Comparison of ENCODE assay signal across 9 cellular contexts in genomic region chr6:41428402-41428994, GRCh38.
DNase-seq lines count a peak whose midpoint lies in the region; FAIRE-seq and TF ChIP-seq lines count a peak whose summit lies in the region.
"Had no signal": no experiment of that assay in that cellular context is flagged by ENCODE, and none has a peak within 500 bp of the region (broad histone marks: within the 10 kb centered on the region; RNA-seq: fewer than 3 reads in every experiment).

No MANE protein-coding gene starts in this region.

- no peak overlapping the region for H3K27ac ChIP-seq in kidney (ENCODE audit: low read depth in 2 of 2, low read length in 2 of 2)
- H3K27ac ChIP-seq in stomach smooth muscle (ENCODE audit: low read length): no peak overlapping the region

- no peaks in the 10 kb centered on the region for H3K36me3 ChIP-seq in kidney (ENCODE audit: control insufficient read depth in 1 of 2, insufficient read depth in 2 of 2, low read length in 2 of 2)
- H3K36me3 ChIP-seq in stomach smooth muscle (ENCODE audit: control insufficient read depth in 2 of 2, insufficient read depth in 2 of 2, low read length in 2 of 2): no peaks in the 10 kb centered on the region
- H3K36me3 ChIP-seq: BE2C had no signal

- H3K9me3 ChIP-seq in kidney (ENCODE audit: control insufficient read depth in 1 of 2, low read length in 2 of 2): no peaks in the 10 kb centered on the region
- no peaks in the 10 kb centered on the region for H3K9me3 ChIP-seq in stomach smooth muscle (ENCODE audit: control insufficient read depth in 2 of 2, low read length in 2 of 2)
- H3K9me3 ChIP-seq: BE2C had no signal

- H3K27me3 Mint-ChIP-seq in activated T-helper 1 cell treated with anti-CD3 and anti-CD28 coated beads, Interleukin-12 subunit alpha, Interleukin-12 subunit beta, Interleukin-2, Interleukin-4 antibody, amounts not matched to agents 30 ng/mL and 10 ng/mL and 1 ng/mL, durations not matched to agents 14 hours and 24 hours and 36 hours (ENCODE audit: insufficient read depth): peaks cover 26% of the 10 kb centered on the region

- no peak overlapping the region for H3K9ac ChIP-seq in kidney (ENCODE audit: low read length in 2 of 2)
- H3K9ac ChIP-seq in stomach smooth muscle (ENCODE audit: low read length in 2 of 2): peak overlapping the region; percentile 13 to 24

- peak overlapping the region; percentile 50 for H3K4me3 Mint-ChIP-seq in activated T-helper 1 cell treated with anti-CD3 and anti-CD28 coated beads, Interleukin-12 subunit alpha, Interleukin-12 subunit beta, Interleukin-2, Interleukin-4 antibody, amounts not matched to agents 30 ng/mL and 10 ng/mL and 1 ng/mL, durations not matched to agents 14 hours and 24 hours and 36 hours

- intact Hi-C loops in activated T-helper 1 cell treated with anti-CD3 and anti-CD28 coated beads, Interleukin-12 subunit alpha, Interleukin-12 subunit beta, Interleukin-2, Interleukin-4 antibody, amounts not matched to agents 30 ng/mL and 10 ng/mL and 1 ng/mL, durations not matched to agents 14 hours and 24 hours and 36 hours (cut with micrococcal nuclease): no loop called here
- intact Hi-C loops in kidney (cut with DNase I): no loop called here

- DNase-seq in NCI-H2029 treated with DMSO at 0.1 percent for 48 hours (lab: John Stamatoyannopoulos, UW): peak; percentile 10
- DNase-seq in NCI-H2029 (lab: John Stamatoyannopoulos, UW): no peak
- DNase-seq in activated T-helper 1 cell treated with anti-CD3 and anti-CD28 coated beads, Interleukin-12 subunit alpha, Interleukin-12 subunit beta, Interleukin-2, Interleukin-4 antibody, amounts not matched to agents 30 ng/mL and 10 ng/mL and 1 ng/mL, durations not matched to agents 14 hours and 24 hours and 36 hours (ENCODE audit: low spot score): no peak
- DNase-seq in kidney: peak; percentile 91
- DNase-seq in NCI-H187 (lab: John Stamatoyannopoulos, UW): no peak
- no peak for DNase-seq in NCI-H1930 (lab: John Stamatoyannopoulos, UW)
- DNase-seq in ACHN: no peak
- DNase-seq: BE2C had no signal

- H3K27ac Mint-ChIP-seq in activated T-helper 1 cell treated with anti-CD3 and anti-CD28 coated beads, Interleukin-12 subunit alpha, Interleukin-12 subunit beta, Interleukin-2, Interleukin-4 antibody, amounts not matched to agents 30 ng/mL and 10 ng/mL and 1 ng/mL, durations not matched to agents 14 hours and 24 hours and 36 hours: no peak overlapping the region

- no peaks in the 10 kb centered on the region for H3K9me3 Mint-ChIP-seq in activated T-helper 1 cell treated with anti-CD3 and anti-CD28 coated beads, Interleukin-12 subunit alpha, Interleukin-12 subunit beta, Interleukin-2, Interleukin-4 antibody, amounts not matched to agents 30 ng/mL and 10 ng/mL and 1 ng/mL, durations not matched to agents 14 hours and 24 hours and 36 hours

- H3K4me1 Mint-ChIP-seq in activated T-helper 1 cell treated with anti-CD3 and anti-CD28 coated beads, Interleukin-12 subunit alpha, Interleukin-12 subunit beta, Interleukin-2, Interleukin-4 antibody, amounts not matched to agents 30 ng/mL and 10 ng/mL and 1 ng/mL, durations not matched to agents 14 hours and 24 hours and 36 hours (ENCODE audit: low read depth): peaks cover 16% of the 10 kb centered on the region

- FAIRE-seq in kidney (lab: Jason Lieb, UNC): no peak

- peak overlapping the region in 1 of 2 donors; percentile 8 for H3K4me3 ChIP-seq in kidney (ENCODE audit: low read length in 2 of 2)
- peak overlapping the region; percentile 28 to 74 for H3K4me3 ChIP-seq in stomach smooth muscle (ENCODE audit: low read length in 2 of 2)

- no peaks in the 10 kb centered on the region for H3K36me3 Mint-ChIP-seq in activated T-helper 1 cell treated with anti-CD3 and anti-CD28 coated beads, Interleukin-12 subunit alpha, Interleukin-12 subunit beta, Interleukin-2, Interleukin-4 antibody, amounts not matched to agents 30 ng/mL and 10 ng/mL and 1 ng/mL, durations not matched to agents 14 hours and 24 hours and 36 hours (ENCODE audit: low read depth)

- in situ Hi-C loops in ACHN (cut with HindIII; ENCODE audit: low pct_ligation_motif_present, low pct_unique_long_range_greater_than_20kb, low sequenced_read_pairs): no loop called here

- no peak for TF ChIP-seq CTCF in kidney (IDR thresholded peaks at IDR 0.05; ENCODE audit: borderline replicate concordance, extremely low read depth, insufficient read depth)

- peaks cover 0 to 7% of the 10 kb centered on the region in 2 donors for H3K4me1 ChIP-seq in kidney (ENCODE audit: control insufficient read depth in 1 of 2, insufficient read depth in 1 of 2, low read depth in 1 of 2, low read length in 2 of 2)
- peaks cover 38% of the 10 kb centered on the region for H3K4me1 ChIP-seq in stomach smooth muscle (ENCODE audit: control insufficient read depth, insufficient read depth, low read length)
- H3K4me1 ChIP-seq: BE2C had no signal

- H3K27me3 ChIP-seq in stomach smooth muscle (ENCODE audit: control insufficient read depth in 1 of 2, insufficient read depth in 2 of 2, low read length in 2 of 2): no peaks in the 10 kb centered on the region

Comparison
In these comparisons a context has a peak if more than half of its experiments do, and no peak if none do; other contexts are left out.
1. DNase-seq: peak in NCI-H2029 treated with DMSO at 0.1 percent for 48 hours (single experiment) and kidney (single experiment); none in NCI-H2029 (single experiment), activated T-helper 1 cell treated with anti-CD3 and anti-CD28 coated beads, Interleukin-12 subunit alpha, Interleukin-12 subunit beta, Interleukin-2, Interleukin-4 antibody, amounts not matched to agents 30 ng/mL and 10 ng/mL and 1 ng/mL, durations not matched to agents 14 hours and 24 hours and 36 hours (single experiment), NCI-H187 (0 of 2), NCI-H1930 (0 of 2) and ACHN (single experiment).
2. H3K9ac ChIP-seq: peak in stomach smooth muscle (2 of 2); none in kidney (0 of 2).